ENCODE assay signal across 8 cellular contexts in genomic region chr1:89598450-89599331, GRCh38. TPM values are rescaled to one million over a fixed set of nuclear protein-coding genes. Genes with fewer than 3 reads are reported as not detected.
A peak's percentile ranks its signal among the peaks of the same experiment; 100 is the strongest.
DNase-seq lines count a peak whose midpoint lies in the region; ATAC-seq and TF ChIP-seq lines count a peak whose summit lies in the region.

No MANE protein-coding gene starts in this region.

- 69 to 72% methylated on average over 5 of the region's 5 CpGs for WGBS in tibial nerve, 2 donors

- peaks cover 3 to 53% (median 17%) of the 10 kb centered on the region in 4 donors for H3K4me1 ChIP-seq in tibial nerve

- peak; percentile 57 for DNase-seq in DMS53 treated with DMSO at 0.1 percent for 48 hours (lab: John Stamatoyannopoulos, UW; ENCODE audit: unreplicated experiment)
- DNase-seq in NCI-H526 (lab: John Stamatoyannopoulos, UW) = peak; percentile 8 to 61
- DNase-seq in astrocyte of the cerebellum (ENCODE audit: low read depth) = peak; percentile 15
- peak; percentile 48 for DNase-seq in iPS-NIHi7 (ENCODE audit: extremely low spot score)
- no peak for DNase-seq in tibial nerve (ENCODE audit: low spot score in 2 of 2)
- no peak for DNase-seq in posterior vena cava (ENCODE audit: low spot score)

- no peaks in the 10 kb centered on the region for H3K27me3 ChIP-seq in tibial nerve

- intact Hi-C loops in posterior vena cava (cut with DNase I) = loop anchor here in 1 of 2 donors (5.0 kb wide), 1 partner anchor 116 kb away; no protein-coding TSS in a partner anchor

- in situ Hi-C loops in astrocyte of the cerebellum (cut with HindIII; ENCODE audit: low sequenced_read_pairs) = no loop called here

- TF ChIP-seq CTCF in astrocyte of the cerebellum (IDR thresholded peaks at IDR 0.05; ENCODE audit: low read depth, low read length, missing control alignments) (peak; percentile 61), tibial nerve (IDR thresholded peaks at IDR 0.05) (peak; percentile 54 to 79 (median 59))

- peak overlapping the region in 2 of 4 donors; percentile 26 to 59 for H3K27ac ChIP-seq in tibial nerve

- TF ChIP-seq EP300 in tibial nerve (IDR thresholded peaks at IDR 0.05) = peak in 1 of 2 donors; percentile 29

- no peaks in the 10 kb centered on the region for H3K36me3 ChIP-seq in tibial nerve

- H3K4me3 ChIP-seq in astrocyte of the cerebellum (ENCODE audit: low read depth, low read length) (no peak overlapping the region), tibial nerve (no peak overlapping the region)

- no peak for TF ChIP-seq POLR2A in tibial nerve (IDR thresholded peaks at IDR 0.05)

- no peaks in the 10 kb centered on the region for H3K9me3 ChIP-seq in tibial nerve

- ATAC-seq in HG02798 (IDR thresholded peaks at IDR 0.05; ENCODE audit: poor library complexity, unreplicated experiment) (peak; percentile 36), HG03175 (IDR thresholded peaks at IDR 0.05; ENCODE audit: unreplicated experiment) (no peak)

RNA-seq across cellular contexts. Expression of gene LRRC8C, which starts 34.2 kb away (rescaled TPM):
- total RNA-seq in tibial nerve (10 to 100 TPM; 16.5 to 23.8 (median 20.2) TPM), posterior vena cava (10 to 100 TPM; 10.5 to 11.9 TPM)

Comparison
In these comparisons a context has a peak if more than half of its experiments do, and no peak if none do; other contexts are left out.
1. DNase-seq: peak in DMS53 treated with DMSO at 0.1 percent for 48 hours (single experiment), NCI-H526 (2 of 2), astrocyte of the cerebellum (single experiment) and iPS-NIHi7 (single experiment); none in tibial nerve (0 of 2) and posterior vena cava (single experiment).